Comparison of ENCODE assay signal across 11 cellular contexts in the genomic region with DNA sequence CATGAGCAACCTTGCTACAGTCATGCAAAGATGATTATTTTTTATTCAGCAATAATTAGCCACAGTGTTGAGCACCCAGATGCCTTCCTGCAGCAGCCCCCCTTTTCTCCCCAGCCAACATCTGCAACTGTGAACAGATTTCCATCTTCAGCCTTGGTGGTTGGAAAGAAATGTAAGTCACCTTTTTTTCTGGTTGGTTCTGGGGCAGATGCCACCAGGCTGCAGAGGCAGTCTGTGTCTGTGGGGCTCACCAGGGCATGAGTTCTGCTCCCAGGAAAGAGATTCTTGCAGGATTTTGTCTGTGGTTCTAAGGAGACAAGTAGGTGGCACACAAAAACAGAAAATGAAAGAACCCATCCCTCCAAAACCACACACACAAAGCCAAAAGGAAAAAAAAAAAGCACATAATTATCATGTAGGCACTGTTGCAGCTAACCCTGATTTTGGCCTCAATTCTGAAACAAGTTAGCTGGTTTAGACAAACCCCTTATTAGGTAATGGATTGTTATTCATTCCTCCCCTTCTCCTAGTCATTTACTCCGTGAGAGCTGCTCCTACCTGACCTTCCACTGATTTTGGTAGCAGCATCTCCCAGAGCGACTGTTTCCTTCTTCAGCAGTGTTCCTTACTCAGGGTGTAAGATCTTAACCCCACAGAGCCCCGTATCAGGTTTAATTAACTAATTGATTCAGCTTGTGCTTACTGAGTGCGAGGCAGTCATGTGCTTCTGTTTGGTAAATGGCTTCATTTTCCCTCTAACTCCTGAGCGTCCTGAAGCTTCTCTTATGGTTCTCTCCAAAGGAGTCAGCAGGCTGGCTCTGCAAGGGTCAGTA. TPM values are rescaled to one million over a fixed set of nuclear protein-coding genes. Genes with fewer than 3 reads are reported as not detected.
A peak's percentile ranks its signal among the peaks of the same experiment; 100 is the strongest.
DNase-seq lines count a peak whose midpoint lies in the region; ATAC-seq and TF ChIP-seq lines count a peak whose summit lies in the region.
"Had no signal": no experiment of that assay in that cellular context is flagged by ENCODE, and none has a peak within 500 bp of the region (broad histone marks: within the 10 kb centered on the region; RNA-seq: fewer than 3 reads in every experiment).

No MANE protein-coding gene starts in this region.

- intact Hi-C loops in body of pancreas (cut with DNase I), result no loop called here

- 32 to 47% methylated on average over 5 of the region's 5 CpGs for WGBS in body of pancreas, 2 donors

- peaks cover 61% of the 10 kb centered on the region for H3K4me1 Mint-ChIP-seq in nephron

- H3K36me3 Mint-ChIP-seq in nephron (ENCODE audit: low read depth), result no peaks in the 10 kb centered on the region

- TF ChIP-seq POLR2A in body of pancreas (IDR thresholded peaks at IDR 0.05), result no peak

- peak overlapping the region; percentile 5 to 14 (median 6) for H3K27ac Mint-ChIP-seq in nephron

- H3K36me3 ChIP-seq in BLaER1, result peaks cover 44% of the 10 kb centered on the region
- no peaks in the 10 kb centered on the region for H3K36me3 ChIP-seq in MM.1S (replicated peaks; ENCODE audit: insufficient read depth, low read length)
- no peaks in the 10 kb centered on the region for H3K36me3 ChIP-seq in body of pancreas (replicated peaks in 1 of 2; ENCODE audit: insufficient read depth in 1 of 2, low read depth in 2 of 2)

- H3K4me3 ChIP-seq in BLaER1, result peak overlapping the region; percentile 7; the same call in 1 of the 2 replicates
- peak overlapping the region; percentile 33 for H3K4me3 ChIP-seq in MM.1S (ENCODE audit: low read length)
- H3K4me3 ChIP-seq in body of pancreas, result no peak overlapping the region
- H3K4me3 ChIP-seq: lung had no signal

- H2AFZ ChIP-seq in MM.1S (ENCODE audit: low read length), result no peak overlapping the region

- H3K4me3 Mint-ChIP-seq in nephron, result peak overlapping the region in 1 of 3 experiments; percentile 19
- H3K4me3 Mint-ChIP-seq: dendritic cell treated with granulocyte-macrophage colony-stimulating factor and Interleukin-4, amounts not matched to agents 40 ng/mL and 50 ng/mL, for 4 days had no signal

- ATAC-seq in body of pancreas (no peak), HG02981 (IDR thresholded peaks at IDR 0.05; ENCODE audit: unreplicated experiment) (no peak)

- H3K4me2 ChIP-seq in BLaER1, result peak overlapping the region; percentile 91
- H3K4me2 ChIP-seq in MM.1S (ENCODE audit: low read depth, low read length), result peak overlapping the region; percentile 80

- peaks cover 100% of the 10 kb centered on the region for H4K20me1 ChIP-seq in BLaER1
- no peaks in the 10 kb centered on the region for H4K20me1 ChIP-seq in MM.1S (ENCODE audit: insufficient read depth, low read length)

- no peaks in the 10 kb centered on the region for H3K9me2 ChIP-seq in MM.1S (replicated peaks; ENCODE audit: insufficient read depth, low read length)

- H3K9me3 ChIP-seq in BLaER1 (no peaks in the 10 kb centered on the region), MM.1S (replicated peaks; ENCODE audit: insufficient read depth, low read length) (no peaks in the 10 kb centered on the region), body of pancreas (no peaks in the 10 kb centered on the region)

- H3K79me2 ChIP-seq in MM.1S (ENCODE audit: low read length), result peaks cover 96% of the 10 kb centered on the region

- H3K27ac ChIP-seq in BLaER1, result peak overlapping the region; percentile 10
- peak overlapping the region; percentile 80 for H3K27ac ChIP-seq in MM.1S (ENCODE audit: low read length)
- H3K27ac ChIP-seq in body of pancreas, result peak overlapping the region; percentile 20 to 95 (median 85)

- H3K9ac ChIP-seq in BLaER1 (peak overlapping the region; percentile 33), MM.1S (ENCODE audit: low read length) (peak overlapping the region; percentile 64)

- TF ChIP-seq CTCF in MM.1S (IDR thresholded peaks at IDR 0.05; ENCODE audit: low read length) (no peak), body of pancreas (IDR thresholded peaks at IDR 0.05) (no peak), nephron (IDR thresholded peaks at IDR 0.05; ENCODE audit: unreplicated experiment in 3 of 3) (no peak)

- peaks cover 45% of the 10 kb centered on the region for H3K27me3 Mint-ChIP-seq in nephron (ENCODE audit: low read depth)
- H3K27me3 Mint-ChIP-seq: dendritic cell treated with granulocyte-macrophage colony-stimulating factor and Interleukin-4, amounts not matched to agents 40 ng/mL and 50 ng/mL, for 4 days had no signal

- peaks cover 100% of the 10 kb centered on the region for H3K4me1 ChIP-seq in BLaER1
- peaks cover 58% of the 10 kb centered on the region for H3K4me1 ChIP-seq in MM.1S (ENCODE audit: low read length)
- H3K4me1 ChIP-seq in body of pancreas, result peaks cover 71% of the 10 kb centered on the region

- peak; percentile 59 for DNase-seq in MM.1S
- DNase-seq in body of pancreas, result no peak
- DNase-seq in ecto neural progenitor cell (ENCODE audit: low spot score), result no peak
- no peak for DNase-seq in effector CD4-positive, alpha-beta T cell
- no peak for DNase-seq in COR-L47 (lab: John Stamatoyannopoulos, UW)
- DNase-seq: NCI-H226 had no signal

- no peaks in the 10 kb centered on the region for H3K9me3 Mint-ChIP-seq in nephron
- H3K9me3 Mint-ChIP-seq: dendritic cell treated with granulocyte-macrophage colony-stimulating factor and Interleukin-4, amounts not matched to agents 40 ng/mL and 50 ng/mL, for 4 days had no signal

- H3F3A ChIP-seq in MM.1S (ENCODE audit: insufficient read depth, low read length), result peaks cover 39% of the 10 kb centered on the region

- H3K27me3 ChIP-seq in BLaER1 (no peaks in the 10 kb centered on the region), MM.1S (replicated peaks; ENCODE audit: insufficient read depth, low read length) (no peaks in the 10 kb centered on the region), body of pancreas (no peaks in the 10 kb centered on the region)

RNA-seq across cellular contexts. Expression of a gene that starts 36.5 kb away (rescaled TPM):
- 10 to 100 TPM; 45.9 to 68.6 TPM for total RNA-seq in body of pancreas

Comparison
In these comparisons a context has a peak if more than half of its experiments do, and no peak if none do; other contexts are left out.
1. H3K27ac ChIP-seq: peak in every context shown above with its lines; median percentile 85 in body of pancreas; 80 in MM.1S; 10 in BLaER1.
2. H3K4me3 ChIP-seq: peak in BLaER1 (single experiment) and MM.1S (single experiment); none in body of pancreas (0 of 2).